In the genomic region with DNA sequence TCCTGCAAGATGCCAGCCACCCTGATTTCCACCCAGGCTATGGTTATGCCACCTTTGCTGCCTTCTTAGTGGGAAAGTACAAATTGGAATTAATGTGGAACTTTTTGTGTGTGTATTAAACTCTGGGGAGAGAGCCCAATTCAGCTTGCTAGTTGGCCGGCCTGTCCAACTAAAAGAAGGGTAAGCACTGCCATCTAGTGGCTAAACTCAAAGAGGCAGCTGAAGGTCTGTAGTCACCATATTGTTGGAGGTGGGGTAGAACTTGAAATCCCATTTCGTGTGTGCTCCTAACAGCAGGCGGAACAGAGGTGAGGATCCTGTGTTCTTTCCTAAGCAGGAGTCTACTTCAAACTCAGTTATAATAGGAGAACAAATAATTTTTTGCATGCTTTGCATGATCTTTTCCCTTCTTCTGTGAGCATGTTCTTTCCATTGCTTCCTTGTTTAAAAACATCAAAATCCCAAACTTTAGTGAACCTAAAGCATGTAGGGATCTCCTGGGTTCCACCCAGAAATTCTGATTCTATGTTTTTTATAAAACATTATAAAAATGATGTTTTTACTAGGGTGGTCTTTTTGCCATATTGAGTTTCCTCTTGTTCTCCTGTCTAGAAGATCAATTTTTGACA, we compare ENCODE assay signal across 8 cellular contexts.
DNase-seq lines count a peak whose midpoint lies in the region; ATAC-seq and TF ChIP-seq lines count a peak whose summit lies in the region.

No MANE protein-coding gene starts in this region.

- no peaks in the 10 kb centered on the region for H3K36me3 ChIP-seq in kidney epithelial cell (ENCODE audit: control insufficient read depth, insufficient read depth, low read length)

- peak; percentile 66 to 81 for ATAC-seq in activated CD4-positive, CD25-positive, alpha-beta regulatory T cell treated with anti-CD3 and anti-CD28 coated beads, Interleukin-2, amount 50 U/mL, for 24 hours
- ATAC-seq in GM18868 (IDR thresholded peaks at IDR 0.05; ENCODE audit: unreplicated experiment), result no peak

- H3K27me3 ChIP-seq in kidney epithelial cell (ENCODE audit: control insufficient read depth, insufficient read depth, low read length), result no peaks in the 10 kb centered on the region

- H3K27ac ChIP-seq in caudate nucleus (ENCODE audit: low read depth, low read length), result peak overlapping the region; percentile 78

- DNase-seq in COLO668 (lab: John Stamatoyannopoulos, UW; ENCODE audit: unreplicated experiment) (peak; percentile 57), HFF-Myc (ENCODE audit: extremely low read depth, low read depth) (peak; percentile 72), NCI-H2196 treated with DMSO at 0.1 percent for 48 hours (lab: John Stamatoyannopoulos, UW; ENCODE audit: unreplicated experiment) (peak; percentile 45), caudate nucleus (lab: John Stamatoyannopoulos, UW) (peak in 43 of 61 donors; percentile 6 to 88 (median 35)), kidney epithelial cell (ENCODE audit: low read depth) (no peak)
- DNase-seq in stimulated activated CD4-positive, alpha-beta T cell treated with anti-CD3 and anti-CD28 coated beads, Interleukin-4, amount 100 ng/mL, for 1 hour, result peak; percentile 51

- H3K4me3 ChIP-seq in HFF-Myc (replicated peaks; ENCODE audit: low read depth, low read length) (no peak overlapping the region), kidney epithelial cell (ENCODE audit: low read depth, low read length) (no peak overlapping the region)

- TF ChIP-seq CTCF in HFF-Myc (IDR thresholded peaks at IDR 0.05; ENCODE audit: low read depth, low read length, missing control alignments) (peak; percentile 80), kidney epithelial cell (IDR thresholded peaks at IDR 0.05; ENCODE audit: insufficient read depth, low read length, poor library complexity, severe bottlenecking) (peak; percentile 76)
